6 cellular contexts compared by ENCODE assay signal in the genomic region with DNA sequence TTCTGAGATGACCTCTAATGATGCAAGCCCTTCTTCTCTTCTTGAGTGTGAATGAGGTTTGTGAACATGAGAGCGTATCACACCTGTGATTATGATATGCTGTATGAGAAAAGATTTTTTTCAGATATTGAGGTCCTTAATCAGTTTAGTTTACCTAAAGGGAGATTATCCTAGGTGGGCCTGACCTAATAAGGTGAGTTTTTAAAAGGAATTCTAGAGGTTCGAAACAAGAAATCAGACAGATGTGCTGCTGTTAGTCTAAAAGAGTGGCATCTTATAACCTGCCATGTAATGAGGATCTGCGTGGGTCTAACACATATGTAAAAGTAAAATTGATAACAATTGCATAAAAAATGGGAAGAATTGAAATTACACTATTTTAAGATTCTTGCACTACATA.
"Had no signal": no experiment of that assay in that cellular context is flagged by ENCODE, and none has a peak within 500 bp of the region (broad histone marks: within the 10 kb centered on the region; RNA-seq: fewer than 3 reads in every experiment).

No MANE protein-coding gene starts in this region.

- H3K4me3 ChIP-seq: GM12878 had no signal

- DNase-seq: GDM1, GF-D8 had no signal

- ATAC-seq: GM12878 had no signal

- FAIRE-seq: GM12878, GM12891, GM12892, GM18507 had no signal
